Comparison of ENCODE assay signal across 2 cellular contexts in genomic region chr11:19512621-19513020, GRCh38.
TF ChIP-seq lines count a peak whose summit lies in the region.

No MANE protein-coding gene starts in this region.

TF ChIP-seq in liver, 16 proteins besides CTCF, POLR2A, EP300 and RAD21 (continued from another document):
- TF ChIP-seq ATF3 (IDR thresholded peaks at IDR 0.05) (no peak), EGR1 (IDR thresholded peaks at IDR 0.05; ENCODE audit: low read depth in 2 of 2) (no peak), RXRA (IDR thresholded peaks at IDR 0.05) (no peak), TAF1 (conservative IDR thresholded peaks at IDR 0.05) (no peak), MAX (IDR thresholded peaks at IDR 0.05) (no peak)
- TF ChIP-seq, protein P1, sequence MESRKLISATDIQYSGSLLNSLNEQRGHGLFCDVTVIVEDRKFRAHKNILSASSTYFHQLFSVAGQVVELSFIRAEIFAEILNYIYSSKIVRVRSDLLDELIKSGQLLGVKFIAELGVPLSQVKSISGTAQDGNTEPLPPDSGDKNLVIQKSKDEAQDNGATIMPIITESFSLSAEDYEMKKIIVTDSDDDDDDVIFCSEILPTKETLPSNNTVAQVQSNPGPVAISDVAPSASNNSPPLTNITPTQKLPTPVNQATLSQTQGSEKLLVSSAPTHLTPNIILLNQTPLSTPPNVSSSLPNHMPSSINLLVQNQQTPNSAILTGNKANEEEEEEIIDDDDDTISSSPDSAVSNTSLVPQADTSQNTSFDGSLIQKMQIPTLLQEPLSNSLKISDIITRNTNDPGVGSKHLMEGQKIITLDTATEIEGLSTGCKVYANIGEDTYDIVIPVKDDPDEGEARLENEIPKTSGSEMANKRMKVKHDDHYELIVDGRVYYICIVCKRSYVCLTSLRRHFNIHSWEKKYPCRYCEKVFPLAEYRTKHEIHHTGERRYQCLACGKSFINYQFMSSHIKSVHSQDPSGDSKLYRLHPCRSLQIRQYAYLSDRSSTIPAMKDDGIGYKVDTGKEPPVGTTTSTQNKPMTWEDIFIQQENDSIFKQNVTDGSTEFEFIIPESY (IDR thresholded peaks at IDR 0.05) = no peak

TF ChIP-seq in HepG2, 621 proteins besides CTCF, POLR2A, EP300 and RAD21 (continued from another document):
- TF ChIP-seq, protein P2, sequence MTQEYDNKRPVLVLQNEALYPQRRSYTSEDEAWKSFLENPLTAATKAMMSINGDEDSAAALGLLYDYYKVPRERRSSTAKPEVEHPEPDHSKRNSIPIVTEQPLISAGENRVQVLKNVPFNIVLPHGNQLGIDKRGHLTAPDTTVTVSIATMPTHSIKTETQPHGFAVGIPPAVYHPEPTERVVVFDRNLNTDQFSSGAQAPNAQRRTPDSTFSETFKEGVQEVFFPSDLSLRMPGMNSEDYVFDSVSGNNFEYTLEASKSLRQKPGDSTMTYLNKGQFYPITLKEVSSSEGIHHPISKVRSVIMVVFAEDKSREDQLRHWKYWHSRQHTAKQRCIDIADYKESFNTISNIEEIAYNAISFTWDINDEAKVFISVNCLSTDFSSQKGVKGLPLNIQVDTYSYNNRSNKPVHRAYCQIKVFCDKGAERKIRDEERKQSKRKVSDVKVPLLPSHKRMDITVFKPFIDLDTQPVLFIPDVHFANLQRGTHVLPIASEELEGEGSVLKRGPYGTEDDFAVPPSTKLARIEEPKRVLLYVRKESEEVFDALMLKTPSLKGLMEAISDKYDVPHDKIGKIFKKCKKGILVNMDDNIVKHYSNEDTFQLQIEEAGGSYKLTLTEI (CRISPR knock-in tag; conservative IDR thresholded peaks at IDR 0.05) = no peak
- TF ChIP-seq ZFY (CRISPR knock-in tag; IDR thresholded peaks at IDR 0.05) (no peak), CEBPG (CRISPR knock-in tag; IDR thresholded peaks at IDR 0.05) (no peak), FOXA3 (CRISPR knock-in tag; IDR thresholded peaks at IDR 0.05) (no peak)
